Comparison of ENCODE assay signal across 22 cellular contexts in genomic region chr9:76620586-76620985, GRCh38.
DNase-seq lines count a peak whose midpoint lies in the region; FAIRE-seq and TF ChIP-seq lines count a peak whose summit lies in the region.
"Had no signal": no experiment of that assay in that cellular context is flagged by ENCODE, and none has a peak within 500 bp of the region (broad histone marks: within the 10 kb centered on the region; RNA-seq: fewer than 3 reads in every experiment).

No MANE protein-coding gene starts in this region.

- H3K9me3 Mint-ChIP-seq in nephron = no peaks in the 10 kb centered on the region
- no peaks in the 10 kb centered on the region for H3K9me3 Mint-ChIP-seq in endodermal cell
- H3K9me3 Mint-ChIP-seq: GM23338 had no signal

- DNase-seq in choroid plexus epithelial cell (ENCODE audit: low read depth) = peak; percentile 41
- DNase-seq in HCEC 1CT = no peak
- no peak for DNase-seq in pons (ENCODE audit: low spot score)
- no peak for DNase-seq in GM12891 (ENCODE audit: insufficient read length, low spot score)
- DNase-seq in endodermal cell = no peak
- DNase-seq: ACHN, DMS79 treated with DMSO at 0.1 percent for 48 hours, GDM1, MG63, NCI-H1092, NCI-H2081 treated with DMSO at 0.1 percent for 48 hours, NCI-H510A, NCI-H82, Right ventricle myocardium superior, SK-N-SH had no signal

- no peak for TF ChIP-seq POLR2A in GM12891 (IDR thresholded peaks at IDR 0.05; ENCODE audit: low read depth, low read length)

- no peaks in the 10 kb centered on the region for H4K20me1 ChIP-seq in BLaER1
- no peaks in the 10 kb centered on the region for H4K20me1 ChIP-seq in OCI-LY1 (ENCODE audit: insufficient read depth, low read length)

- H3K4me3 ChIP-seq in BLaER1 (no peak overlapping the region), OCI-LY1 (ENCODE audit: low read depth, low read length, poor library complexity, severe bottlenecking) (no peak overlapping the region), choroid plexus epithelial cell (ENCODE audit: low read depth, low read length) (no peak overlapping the region), endodermal cell (ENCODE audit: low read length) (no peak overlapping the region)
- H3K4me3 ChIP-seq: GM12878, GM23338, MG63 had no signal

- TF ChIP-seq CTCF in OCI-LY1 (IDR thresholded peaks at IDR 0.05; ENCODE audit: low read length) = no peak
- no peak for TF ChIP-seq CTCF in choroid plexus epithelial cell (conservative IDR thresholded peaks at IDR 0.05; ENCODE audit: low read depth, low read length)
- TF ChIP-seq CTCF in nephron (IDR thresholded peaks at IDR 0.05; ENCODE audit: unreplicated experiment in 3 of 3) = no peak
- TF ChIP-seq CTCF in endodermal cell (conservative IDR thresholded peaks at IDR 0.05) = no peak

- H3K9me2 ChIP-seq in OCI-LY1 (ENCODE audit: low read depth, low read length) = no peaks in the 10 kb centered on the region
- H3K9me2 ChIP-seq: SK-N-SH had no signal

- H3K9me3 ChIP-seq in BLaER1 (no peaks in the 10 kb centered on the region), OCI-LY1 (ENCODE audit: low read length) (no peaks in the 10 kb centered on the region), endodermal cell (ENCODE audit: control insufficient read depth, low read length) (no peaks in the 10 kb centered on the region)
- H3K9me3 ChIP-seq: MG63, SK-N-SH had no signal

- no peaks in the 10 kb centered on the region for H3K36me3 ChIP-seq in BLaER1
- no peaks in the 10 kb centered on the region for H3K36me3 ChIP-seq in OCI-LY1 (ENCODE audit: insufficient read depth, low read length)
- H3K36me3 ChIP-seq in endodermal cell (ENCODE audit: control insufficient read depth, insufficient read depth, low read length) = no peaks in the 10 kb centered on the region
- H3K36me3 ChIP-seq: MG63 had no signal

- peaks cover 3% of the 10 kb centered on the region for H3K27me3 Mint-ChIP-seq in nephron (ENCODE audit: low read depth)
- H3K27me3 Mint-ChIP-seq in endodermal cell (ENCODE audit: insufficient read depth) = peaks cover 1% of the 10 kb centered on the region

- H3K4me1 Mint-ChIP-seq in nephron (no peaks in the 10 kb centered on the region), endodermal cell (peaks cover 14% of the 10 kb centered on the region)

- no peak overlapping the region for H3K4me3 Mint-ChIP-seq in nephron
- H3K4me3 Mint-ChIP-seq in endodermal cell = no peak overlapping the region
- H3K4me3 Mint-ChIP-seq: GM23338 had no signal

- H2AFZ ChIP-seq in OCI-LY1 (ENCODE audit: low read length) = no peak overlapping the region
- H2AFZ ChIP-seq: GM23338 had no signal

- H3K79me2 ChIP-seq in OCI-LY1 (ENCODE audit: insufficient read depth, low read length) = no peaks in the 10 kb centered on the region

- H3K27ac Mint-ChIP-seq in nephron = peak overlapping the region in 2 of 3 experiments; percentile 5 to 11
- H3K27ac Mint-ChIP-seq in endodermal cell = no peak overlapping the region
- H3K27ac Mint-ChIP-seq: GM23338 had no signal

- H3K9ac ChIP-seq in BLaER1 = 0 out of 2 replicates have a peak overlapping the region, but pooled peaks have one; percentile 44
- peak overlapping the region; percentile 44; the same call in 1 of the 2 replicates for H3K9ac ChIP-seq in OCI-LY1 (ENCODE audit: low read length)
- no peak overlapping the region for H3K9ac ChIP-seq in endodermal cell (ENCODE audit: extremely low read depth, low read length, poor library complexity, severe bottlenecking)
- H3K9ac ChIP-seq: KMS-11, SK-N-SH had no signal

- H3K27me3 ChIP-seq in BLaER1 = no peaks in the 10 kb centered on the region
- no peaks in the 10 kb centered on the region for H3K27me3 ChIP-seq in OCI-LY1 (ENCODE audit: insufficient read depth, low read length)
- no peaks in the 10 kb centered on the region for H3K27me3 ChIP-seq in endodermal cell (ENCODE audit: control insufficient read depth, insufficient read depth, low read length, poor library complexity, severe bottlenecking)
- H3K27me3 ChIP-seq: MG63 had no signal

- WGBS in endodermal cell (ENCODE audit: insufficient coverage in 1 of 2, insufficient read length in 1 of 2), 2 experiments = 86 to 90% methylated on average over 1 of the region's 3 CpGs

- H3K36me3 Mint-ChIP-seq in nephron (ENCODE audit: low read depth) (no peaks in the 10 kb centered on the region), endodermal cell (ENCODE audit: low read depth) (no peaks in the 10 kb centered on the region)

- FAIRE-seq in GM12891 (lab: Jason Lieb, UNC) = no peak
- FAIRE-seq: RCC 7860 had no signal

- no peaks in the 10 kb centered on the region for H3F3A ChIP-seq in OCI-LY1 (ENCODE audit: insufficient read depth, low read length)

- H3K4me2 ChIP-seq in BLaER1 = peak overlapping the region; percentile 68
- H3K4me2 ChIP-seq in OCI-LY1 (ENCODE audit: low read length) = peak overlapping the region; percentile 38; the same call in 1 of the 2 replicates
- H3K4me2 ChIP-seq: GM23338, KMS-11, SK-N-SH had no signal

- H3K4me1 ChIP-seq in BLaER1 = peaks cover 28% of the 10 kb centered on the region
- peaks cover 72% of the 10 kb centered on the region for H3K4me1 ChIP-seq in OCI-LY1 (ENCODE audit: insufficient read depth, low read length, severe bottlenecking)
- H3K4me1 ChIP-seq in endodermal cell (ENCODE audit: control insufficient read depth, insufficient read depth, low read length) = no peaks in the 10 kb centered on the region

- H3K27ac ChIP-seq in BLaER1 = no peak overlapping the region
- H3K27ac ChIP-seq in OCI-LY1 (ENCODE audit: low read depth, low read length, poor library complexity, severe bottlenecking) = peak overlapping the region; percentile 97
- H3K27ac ChIP-seq in endodermal cell (ENCODE audit: low read depth, low read length) = no peak overlapping the region
- H3K27ac ChIP-seq: KMS-11 had no signal

TF ChIP-seq in GM12891, 5 proteins besides CTCF, POLR2A, EP300 and RAD21:
- no peak for TF ChIP-seq SPI1 (IDR thresholded peaks at IDR 0.05; ENCODE audit: low read depth, low read length)
- no peak for TF ChIP-seq POLR2AphosphoS5 (IDR thresholded peaks at IDR 0.05; ENCODE audit: low read depth, low read length)
- no peak for TF ChIP-seq POU2F2 (IDR thresholded peaks at IDR 0.05; ENCODE audit: low read depth, low read length)
- TF ChIP-seq TAF1 (IDR thresholded peaks at IDR 0.05; ENCODE audit: low read depth, low read length) = no peak
- TF ChIP-seq PAX5 (IDR thresholded peaks at IDR 0.05; ENCODE audit: insufficient read depth, low read length, severe bottlenecking) = no peak
TF ChIP-seq in GM12891: peak in this region for 0.
